In genomic region chr4:2507259-2507658, GRCh38 we compare ENCODE assay signal across 15 cellular contexts. TPM values are rescaled to one million over a fixed set of nuclear protein-coding genes. Genes with fewer than 3 reads are reported as not detected.
DNase-seq lines count a peak whose midpoint lies in the region; ATAC-seq and TF ChIP-seq lines count a peak whose summit lies in the region.
"Had no signal": no experiment of that assay in that cellular context is flagged by ENCODE, and none has a peak within 500 bp of the region (broad histone marks: within the 10 kb centered on the region; RNA-seq: fewer than 3 reads in every experiment).

No MANE protein-coding gene starts in this region.

- TF ChIP-seq CTCF in activated CD8-positive, alpha-beta T cell treated with anti-CD3 and anti-CD28 coated beads for 36 hours (IDR thresholded peaks at IDR 0.05): no peak

- intact Hi-C loops in activated CD8-positive, alpha-beta T cell treated with anti-CD3 and anti-CD28 coated beads for 36 hours (cut with micrococcal nuclease): no loop called here
- intact Hi-C loops in CD4-positive, alpha-beta memory T cell (cut with micrococcal nuclease): no loop called here

- no peaks in the 10 kb centered on the region for H3K9me3 ChIP-seq in CD4-positive, alpha-beta memory T cell (ENCODE audit: control insufficient read depth in 1 of 2, low read length in 2 of 2)
- H3K9me3 ChIP-seq in T-helper 17 cell (ENCODE audit: control insufficient read depth, low read length, poor library complexity, severe bottlenecking): no peaks in the 10 kb centered on the region

- H3K27ac Mint-ChIP-seq in activated CD8-positive, alpha-beta T cell treated with anti-CD3 and anti-CD28 coated beads for 36 hours: peak overlapping the region; percentile 63
- no peak overlapping the region for H3K27ac Mint-ChIP-seq in activated CD8-positive, alpha-beta T cell treated with anti-CD3 and anti-CD28 coated beads, Interleukin-2, amount 10 ng/mL, durations not matched to agents 7 days and 5 days
- peak overlapping the region in 5 of 7 donors; percentile 0 to 61 (median 55) for H3K27ac Mint-ChIP-seq in CD4-positive, alpha-beta memory T cell
- H3K27ac Mint-ChIP-seq in T-helper 17 cell: peak overlapping the region; percentile 78
- peak overlapping the region; percentile 47 to 53 for H3K27ac Mint-ChIP-seq in natural killer cell treated with Interleukin-12 subunit alpha and Interleukin-12 subunit beta and Interleukin-15 and Interleukin-18, amount 100 ng/mL, for 72 hours

- H3K4me1 Mint-ChIP-seq in activated CD8-positive, alpha-beta T cell treated with anti-CD3 and anti-CD28 coated beads for 36 hours (ENCODE audit: low read depth): peaks cover 15% of the 10 kb centered on the region
- peaks cover 16% of the 10 kb centered on the region for H3K4me1 Mint-ChIP-seq in activated CD8-positive, alpha-beta T cell treated with anti-CD3 and anti-CD28 coated beads, Interleukin-2, amount 10 ng/mL, durations not matched to agents 7 days and 5 days (ENCODE audit: low read depth)
- peaks cover 11 to 48% (median 26%) of the 10 kb centered on the region in 4 donors for H3K4me1 Mint-ChIP-seq in CD4-positive, alpha-beta memory T cell
- H3K4me1 Mint-ChIP-seq in T-helper 17 cell: peaks cover 14% of the 10 kb centered on the region
- H3K4me1 Mint-ChIP-seq in natural killer cell treated with Interleukin-12 subunit alpha and Interleukin-12 subunit beta and Interleukin-15 and Interleukin-18, amount 100 ng/mL, for 72 hours (ENCODE audit: low read depth in 2 of 2): peaks cover 16 to 33% of the 10 kb centered on the region in 2 donors
- H3K4me1 Mint-ChIP-seq: H9 had no signal

- no peaks in the 10 kb centered on the region for H3K9me3 Mint-ChIP-seq in activated CD8-positive, alpha-beta T cell treated with anti-CD3 and anti-CD28 coated beads for 36 hours
- no peaks in the 10 kb centered on the region for H3K9me3 Mint-ChIP-seq in activated CD8-positive, alpha-beta T cell treated with anti-CD3 and anti-CD28 coated beads, Interleukin-2, amount 10 ng/mL, durations not matched to agents 7 days and 5 days (ENCODE audit: insufficient read depth)
- peaks cover 0 to 2% (median 0%) of the 10 kb centered on the region in 8 donors for H3K9me3 Mint-ChIP-seq in CD4-positive, alpha-beta memory T cell
- H3K9me3 Mint-ChIP-seq in natural killer cell treated with Interleukin-12 subunit alpha and Interleukin-12 subunit beta and Interleukin-15 and Interleukin-18, amount 100 ng/mL, for 72 hours: no peaks in the 10 kb centered on the region
- H3K9me3 Mint-ChIP-seq: H9 had no signal

- H3K27me3 Mint-ChIP-seq in activated CD8-positive, alpha-beta T cell treated with anti-CD3 and anti-CD28 coated beads for 36 hours: no peaks in the 10 kb centered on the region
- H3K27me3 Mint-ChIP-seq in activated CD8-positive, alpha-beta T cell treated with anti-CD3 and anti-CD28 coated beads, Interleukin-2, amount 10 ng/mL, durations not matched to agents 7 days and 5 days (ENCODE audit: low read depth): no peaks in the 10 kb centered on the region
- no peaks in the 10 kb centered on the region for H3K27me3 Mint-ChIP-seq in CD4-positive, alpha-beta memory T cell
- H3K27me3 Mint-ChIP-seq in T-helper 17 cell: no peaks in the 10 kb centered on the region
- H3K27me3 Mint-ChIP-seq in natural killer cell treated with Interleukin-12 subunit alpha and Interleukin-12 subunit beta and Interleukin-15 and Interleukin-18, amount 100 ng/mL, for 72 hours: no peaks in the 10 kb centered on the region

- no peak overlapping the region for H3K4me3 Mint-ChIP-seq in activated CD8-positive, alpha-beta T cell treated with anti-CD3 and anti-CD28 coated beads for 36 hours
- H3K4me3 Mint-ChIP-seq in activated CD8-positive, alpha-beta T cell treated with anti-CD3 and anti-CD28 coated beads, Interleukin-2, amount 10 ng/mL, durations not matched to agents 7 days and 5 days: no peak overlapping the region
- H3K4me3 Mint-ChIP-seq in CD4-positive, alpha-beta memory T cell: no peak overlapping the region
- peak overlapping the region; percentile 28 for H3K4me3 Mint-ChIP-seq in T-helper 17 cell
- no peak overlapping the region for H3K4me3 Mint-ChIP-seq in natural killer cell treated with Interleukin-12 subunit alpha and Interleukin-12 subunit beta and Interleukin-15 and Interleukin-18, amount 100 ng/mL, for 72 hours
- H3K4me3 Mint-ChIP-seq: H9 had no signal

- CTCF ChIA-PET in activated CD8-positive, alpha-beta T cell treated with anti-CD3 and anti-CD28 coated beads for 36 hours (lab: Charles Lee): interaction anchor here (1.3 to 1.7 kb wide), 2 partner anchors 16 to 20 kb away, joined by 4 to 6 read pairs; no protein-coding TSS in a partner anchor
- CTCF ChIA-PET in activated CD8-positive, alpha-beta T cell treated with anti-CD3 and anti-CD28 coated beads, Interleukin-2, amount 10 ng/mL, durations not matched to agents 7 days and 5 days (lab: Charles Lee): no interaction called here
- CTCF ChIA-PET in CD4-positive, alpha-beta memory T cell (lab: Charles Lee; ENCODE audit: partially characterized antibody): interaction anchor here (1.3 kb wide), 1 partner anchor 23 kb away, joined by 5 read pairs; no protein-coding TSS in a partner anchor

- no peaks in the 10 kb centered on the region for H3K27me3 ChIP-seq in CD4-positive, alpha-beta memory T cell (ENCODE audit: insufficient read depth, low read length)

- H3K36me3 ChIP-seq in CD4-positive, alpha-beta memory T cell (ENCODE audit: insufficient read depth, low read length): peaks cover 44% of the 10 kb centered on the region

- peaks cover 46% of the 10 kb centered on the region for H3K36me3 Mint-ChIP-seq in activated CD8-positive, alpha-beta T cell treated with anti-CD3 and anti-CD28 coated beads for 36 hours (ENCODE audit: low read depth)
- peaks cover 64% of the 10 kb centered on the region for H3K36me3 Mint-ChIP-seq in activated CD8-positive, alpha-beta T cell treated with anti-CD3 and anti-CD28 coated beads, Interleukin-2, amount 10 ng/mL, durations not matched to agents 7 days and 5 days (ENCODE audit: low read depth)
- peaks cover 24 to 63% of the 10 kb centered on the region in 2 donors for H3K36me3 Mint-ChIP-seq in CD4-positive, alpha-beta memory T cell
- peaks cover 2% of the 10 kb centered on the region for H3K36me3 Mint-ChIP-seq in T-helper 17 cell (ENCODE audit: low read depth)
- peaks cover 10% of the 10 kb centered on the region for H3K36me3 Mint-ChIP-seq in natural killer cell treated with Interleukin-12 subunit alpha and Interleukin-12 subunit beta and Interleukin-15 and Interleukin-18, amount 100 ng/mL, for 72 hours

- H3K4me3 ChIP-seq in CD4-positive, alpha-beta memory T cell (ENCODE audit: low read length in 2 of 2): no peak overlapping the region

- H3K27ac ChIP-seq in CD4-positive, alpha-beta memory T cell (ENCODE audit: low read depth, low read length): no peak overlapping the region
- H3K27ac ChIP-seq: 22Rv1 had no signal

- ATAC-seq in activated CD8-positive, alpha-beta T cell treated with anti-CD3 and anti-CD28 coated beads for 36 hours: no peak
- no peak for ATAC-seq in activated CD8-positive, alpha-beta T cell treated with anti-CD3 and anti-CD28 coated beads, Interleukin-2, amount 10 ng/mL, durations not matched to agents 7 days and 5 days
- no peak for ATAC-seq in T-helper 17 cell
- no peak for ATAC-seq in natural killer cell treated with Interleukin-12 subunit alpha and Interleukin-12 subunit beta and Interleukin-15 and Interleukin-18, amount 100 ng/mL, for 72 hours

- H3K4me1 ChIP-seq in CD4-positive, alpha-beta memory T cell (ENCODE audit: insufficient read depth, low read length): peaks cover 5% of the 10 kb centered on the region

- DNase-seq in activated CD8-positive, alpha-beta T cell treated with anti-CD3 and anti-CD28 coated beads for 36 hours: no peak
- no peak for DNase-seq in activated CD8-positive, alpha-beta T cell treated with anti-CD3 and anti-CD28 coated beads, Interleukin-2, amount 10 ng/mL, durations not matched to agents 7 days and 5 days
- DNase-seq in CD4-positive, alpha-beta memory T cell: no peak
- DNase-seq in T-helper 17 cell (no peak), retina (no peak), COR-L47 (lab: John Stamatoyannopoulos, UW) (no peak), NCI-H1105 (lab: John Stamatoyannopoulos, UW) (no peak)
- DNase-seq in natural killer cell treated with Interleukin-12 subunit alpha and Interleukin-12 subunit beta and Interleukin-15 and Interleukin-18, amount 100 ng/mL, for 72 hours (ENCODE audit: low spot score): no peak
- DNase-seq: H9, IMR-90, NCI-H1417 treated with DMSO at 0.1 percent for 48 hours, NCI-H2029 treated with DMSO at 0.1 percent for 48 hours, NCI-H524, SIG-M5 had no signal

- POLR2A ChIA-PET in activated CD8-positive, alpha-beta T cell treated with anti-CD3 and anti-CD28 coated beads for 36 hours (lab: Charles Lee): interaction anchor here (0.9 to 1.2 kb wide), 2 partner anchors 10 to 39 kb away, joined by 3 to 7 read pairs; no protein-coding TSS in a partner anchor
- POLR2A ChIA-PET in activated CD8-positive, alpha-beta T cell treated with anti-CD3 and anti-CD28 coated beads, Interleukin-2, amount 10 ng/mL, durations not matched to agents 7 days and 5 days (lab: Charles Lee): no interaction called here
- POLR2A ChIA-PET in CD4-positive, alpha-beta memory T cell (lab: Charles Lee; ENCODE audit: partially characterized antibody): no interaction called here

RNA-seq across cellular contexts. Expression of gene FAM193A, which starts 29.2 kb away (rescaled TPM):
- 10 to 100 TPM; 22.4 to 22.9 TPM for total RNA-seq in activated CD8-positive, alpha-beta T cell treated with anti-CD3 and anti-CD28 coated beads for 36 hours
- 10 to 100 TPM; 31.9 to 33.0 TPM for total RNA-seq in activated CD8-positive, alpha-beta T cell treated with anti-CD3 and anti-CD28 coated beads, Interleukin-2, amount 10 ng/mL, durations not matched to agents 7 days and 5 days
- total RNA-seq in CD4-positive, alpha-beta memory T cell: 10 to 100 TPM; 47.8 TPM
- polyA plus RNA-seq in CD4-positive, alpha-beta memory T cell: 1 to 10 TPM in 1 of 2 donors, under 1 TPM in 1; 0.16 to 4.4 TPM
- total RNA-seq in T-helper 17 cell: 10 to 100 TPM; 34.8 to 39.8 TPM
- 10 to 100 TPM; 28.0 to 50.9 TPM for total RNA-seq in natural killer cell treated with Interleukin-12 subunit alpha and Interleukin-12 subunit beta and Interleukin-15 and Interleukin-18, amount 100 ng/mL, for 72 hours

RNA-seq across cellular contexts. Expression of gene RNF4, which starts 38.4 kb away (rescaled TPM):
- 10 to 100 TPM; 94.6 to 96.2 TPM for total RNA-seq in activated CD8-positive, alpha-beta T cell treated with anti-CD3 and anti-CD28 coated beads for 36 hours
- 100 to 1,000 TPM; 105 to 118 TPM for total RNA-seq in activated CD8-positive, alpha-beta T cell treated with anti-CD3 and anti-CD28 coated beads, Interleukin-2, amount 10 ng/mL, durations not matched to agents 7 days and 5 days
- 100 to 1,000 TPM in 1 of 2 experiments, 10 to 100 TPM in 1; 94.0 to 104 TPM for total RNA-seq in CD4-positive, alpha-beta memory T cell
- polyA plus RNA-seq in CD4-positive, alpha-beta memory T cell: 100 to 1,000 TPM in 1 of 2 donors, 10 to 100 TPM in 1; 68.0 to 105 TPM
- 100 to 1,000 TPM; 102 to 117 TPM for total RNA-seq in T-helper 17 cell
- total RNA-seq in natural killer cell treated with Interleukin-12 subunit alpha and Interleukin-12 subunit beta and Interleukin-15 and Interleukin-18, amount 100 ng/mL, for 72 hours: 100 to 1,000 TPM; 112 to 136 TPM
